In genomic region chr12:106602071-106602470, GRCh38 we compare ENCODE assay signal across 1 cellular context.
TF ChIP-seq lines count a peak whose summit lies in the region.

No MANE protein-coding gene starts in this region.

TF ChIP-seq in H1, 55 proteins besides CTCF, POLR2A, EP300 and RAD21 (continued from another document):
- no peak for TF ChIP-seq CHD7 (IDR thresholded peaks at IDR 0.05; ENCODE audit: insufficient replicate concordance, low read length)
- TF ChIP-seq TAF1 (IDR thresholded peaks at IDR 0.05; ENCODE audit: low read depth, low read length), result no peak
- no peak for TF ChIP-seq YY1 (IDR thresholded peaks at IDR 0.05; ENCODE audit: low read depth, low read length)
